Comparison of ENCODE assay signal across 18 cellular contexts in genomic region chr9:4260661-4261060, GRCh38. TPM values are rescaled to one million over a fixed set of nuclear protein-coding genes. Genes with fewer than 3 reads are reported as not detected.
A peak's percentile ranks its signal among the peaks of the same experiment; 100 is the strongest.
DNase-seq lines count a peak whose midpoint lies in the region; TF ChIP-seq lines count a peak whose summit lies in the region.
"Had no signal": no experiment of that assay in that cellular context is flagged by ENCODE, and none has a peak within 500 bp of the region (broad histone marks: within the 10 kb centered on the region; RNA-seq: fewer than 3 reads in every experiment).

No MANE protein-coding gene starts in this region.

- H3K27ac Mint-ChIP-seq in Caco-2 (ENCODE audit: unreplicated experiment): peak overlapping the region; percentile 43
- peak overlapping the region; percentile 23 for H3K27ac Mint-ChIP-seq in progenitor cell of endocrine pancreas
- no peak overlapping the region for H3K27ac Mint-ChIP-seq in mesothelial cell of epicardium
- H3K27ac Mint-ChIP-seq: CD4-positive, CD25-positive, alpha-beta regulatory T cell; CD8-positive, alpha-beta memory T cell had no signal

- H3K9me3 Mint-ChIP-seq in Caco-2 (ENCODE audit: unreplicated experiment) (no peaks in the 10 kb centered on the region), progenitor cell of endocrine pancreas (ENCODE audit: low read depth) (peaks cover 6% of the 10 kb centered on the region), mesothelial cell of epicardium (peaks cover 3% of the 10 kb centered on the region)
- H3K9me3 Mint-ChIP-seq: CD8-positive, alpha-beta memory T cell had no signal

- no TSS peak for BruUV-seq in Caco-2 (replicated peaks; lab: Mats Ljungman, UMichigan)

- CTCF ChIA-PET in Caco-2 (lab: Charles Lee) (no interaction called here), RWPE1 (lab: Yijun Ruan, JAX) (no interaction called here)

- H3K4me3 Mint-ChIP-seq in Caco-2 (ENCODE audit: unreplicated experiment) (no peak overlapping the region), progenitor cell of endocrine pancreas (ENCODE audit: low read depth) (no peak overlapping the region), mesothelial cell of epicardium (no peak overlapping the region)
- H3K4me3 Mint-ChIP-seq: CD4-positive, CD25-positive, alpha-beta regulatory T cell; CD8-positive, alpha-beta memory T cell had no signal

- H3K4me3 ChIP-seq in Caco-2 (ENCODE audit: low read depth, low read length): no peak overlapping the region
- H3K4me3 ChIP-seq: GM23248, HAP-1 had no signal

- TF ChIP-seq CTCF in Caco-2 (IDR thresholded peaks at IDR 0.05; ENCODE audit: insufficient read depth in 1 of 2, low read depth in 1 of 2, low read length in 1 of 2, severe bottlenecking in 1 of 2, unreplicated experiment in 1 of 2) (no peak), progenitor cell of endocrine pancreas (IDR thresholded peaks at IDR 0.05; ENCODE audit: unreplicated experiment) (no peak), mesothelial cell of epicardium (IDR thresholded peaks at IDR 0.05; ENCODE audit: unreplicated experiment) (no peak), RWPE1 (conservative IDR thresholded peaks at IDR 0.05; ENCODE audit: low read depth) (no peak)

- H3K27me3 Mint-ChIP-seq in Caco-2 (ENCODE audit: insufficient read depth, unreplicated experiment): no peaks in the 10 kb centered on the region
- H3K27me3 Mint-ChIP-seq in progenitor cell of endocrine pancreas: no peaks in the 10 kb centered on the region
- no peaks in the 10 kb centered on the region for H3K27me3 Mint-ChIP-seq in mesothelial cell of epicardium (ENCODE audit: low read depth)

- peaks cover 45% of the 10 kb centered on the region for H3K4me1 ChIP-seq in Caco-2
- H3K4me1 ChIP-seq: BE2C had no signal

- H3K36me3 ChIP-seq in Caco-2 (ENCODE audit: control insufficient read depth, insufficient read depth, low read length): no peaks in the 10 kb centered on the region
- H3K36me3 ChIP-seq: BE2C, HAP-1 had no signal

- DNase-seq in Caco-2 (no peak), M059J (ENCODE audit: low read depth) (peak; percentile 53), progenitor cell of endocrine pancreas (ENCODE audit: low spot score, unreplicated experiment) (no peak), islet precursor cell (no peak), mesothelial cell of epicardium (ENCODE audit: low spot score in 2 of 2, unreplicated experiment in 2 of 2) (no peak), RWPE1 (ENCODE audit: low spot score) (no peak)
- DNase-seq: ACHN; BE2C; C1 segment of cervical spinal cord; CD4-positive, CD25-positive, alpha-beta regulatory T cell; CD8-positive, alpha-beta memory T cell; COR-L47; DMS153; DMS79; GDM1; GM23248 had no signal

- H3K27me3 ChIP-seq in Caco-2 (replicated peaks; ENCODE audit: control insufficient read depth, insufficient read depth, low read length): no peaks in the 10 kb centered on the region
- H3K27me3 ChIP-seq: BE2C had no signal

- peaks cover 38% of the 10 kb centered on the region for H3K4me1 Mint-ChIP-seq in Caco-2 (ENCODE audit: low read depth, unreplicated experiment)
- H3K4me1 Mint-ChIP-seq in progenitor cell of endocrine pancreas (ENCODE audit: low read depth): peaks cover 27% of the 10 kb centered on the region
- H3K4me1 Mint-ChIP-seq in mesothelial cell of epicardium: peaks cover 26% of the 10 kb centered on the region
- H3K4me1 Mint-ChIP-seq: CD4-positive, CD25-positive, alpha-beta regulatory T cell; CD8-positive, alpha-beta memory T cell had no signal

- POLR2A ChIA-PET in Caco-2 (lab: Charles Lee): no interaction called here
- POLR2A ChIA-PET in RWPE1 (lab: Yijun Ruan, JAX; ENCODE audit: low non-redundant PET): no interaction called here

- H3K9me3 ChIP-seq in Caco-2: no peaks in the 10 kb centered on the region
- H3K9me3 ChIP-seq: BE2C, HAP-1 had no signal

- intact Hi-C loops in Caco-2 (cut with micrococcal nuclease; ENCODE audit: unreplicated experiment): no loop called here

- peaks cover 6% of the 10 kb centered on the region for H3K36me3 Mint-ChIP-seq in Caco-2 (ENCODE audit: insufficient read depth, unreplicated experiment)
- peaks cover 28% of the 10 kb centered on the region for H3K36me3 Mint-ChIP-seq in progenitor cell of endocrine pancreas (ENCODE audit: insufficient read depth)
- H3K36me3 Mint-ChIP-seq in mesothelial cell of epicardium: no peaks in the 10 kb centered on the region
- H3K36me3 Mint-ChIP-seq: CD4-positive, CD25-positive, alpha-beta regulatory T cell; CD8-positive, alpha-beta memory T cell had no signal

- no peak overlapping the region for H3K27ac ChIP-seq in RWPE1
- H3K27ac ChIP-seq: GM23248, HL-60 had no signal

RNA-seq across cellular contexts. Expression of gene GLIS3, which starts 39.2 kb away (rescaled TPM):
- total RNA-seq in Caco-2 (2022) (6.6 and 8.0 TPM in 2 replicates), progenitor cell of endocrine pancreas (90.7 and 101 TPM in 2 replicates), mesothelial cell of epicardium (5.1 to 6.3 TPM (median 5.4 TPM) in 3 replicates)
- total RNA-seq in M059J (2014; rRNA removed; shearing (Covaris generic)): 13.8 and 27.9 TPM in 2 replicates
